ENCODE assay signal across 28 cellular contexts in the genomic region with DNA sequence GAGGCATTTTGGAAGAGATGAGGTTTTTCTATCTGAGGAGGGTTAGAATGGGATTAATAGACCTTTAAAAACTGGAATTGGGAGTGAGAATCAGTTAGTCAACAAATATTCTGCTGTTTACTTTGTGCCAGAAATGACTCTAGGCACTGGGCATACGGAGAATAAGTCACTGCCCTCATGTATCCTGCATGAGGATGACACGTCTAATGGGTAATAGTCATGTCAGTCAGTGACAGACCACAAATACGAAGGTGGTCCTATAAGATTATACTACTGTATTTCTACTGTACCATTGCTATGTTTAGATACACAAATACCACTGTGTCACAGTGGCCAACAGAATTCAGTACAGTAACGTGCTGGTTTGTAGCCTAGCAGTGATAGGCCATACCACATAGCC. TPM values are rescaled to one million over a fixed set of nuclear protein-coding genes. Genes with fewer than 3 reads are reported as not detected.
A peak's percentile ranks its signal among the peaks of the same experiment; 100 is the strongest.
DNase-seq lines count a peak whose midpoint lies in the region; ATAC-seq and TF ChIP-seq lines count a peak whose summit lies in the region.
"Had no signal": no experiment of that assay in that cellular context is flagged by ENCODE, and none has a peak within 500 bp of the region (broad histone marks: within the 10 kb centered on the region; RNA-seq: fewer than 3 reads in every experiment).

No MANE protein-coding gene starts in this region.

- no peak overlapping the region for H3K4me3 ChIP-seq in left ventricle myocardium inferior
- H3K4me3 ChIP-seq in esophagus squamous epithelium, result no peak overlapping the region
- H3K4me3 ChIP-seq: cardiac muscle cell, colonic mucosa, GM23248, prostate gland had no signal

- H3K27me3 ChIP-seq in left ventricle myocardium inferior (ENCODE audit: low read depth) (no peaks in the 10 kb centered on the region), esophagus squamous epithelium (no peaks in the 10 kb centered on the region)
- H3K27me3 ChIP-seq: BE2C, cardiac muscle cell, colonic mucosa had no signal

- H3K27ac ChIP-seq in left ventricle myocardium inferior (replicated peaks) (no peak overlapping the region), esophagus squamous epithelium (no peak overlapping the region)
- H3K27ac ChIP-seq: cardiac muscle cell, colonic mucosa, GM23248, prostate gland had no signal

- no peaks in the 10 kb centered on the region for H3K9me3 Mint-ChIP-seq in immature natural killer cell
- H3K9me3 Mint-ChIP-seq in stimulated activated naive CD8-positive, alpha-beta T cell treated with anti-CD3 and anti-CD28 coated beads, Interleukin-15, amount 100 ng/mL, for 72 hours, result no peaks in the 10 kb centered on the region
- H3K9me3 Mint-ChIP-seq: activated naive CD4-positive, alpha-beta T cell treated with anti-CD3 and anti-CD28 coated beads, Interleukin-2, amount 50 U/mL, for 72 hours had no signal

- H3K27me3 Mint-ChIP-seq in T-helper 17 cell (no peaks in the 10 kb centered on the region), immature natural killer cell (ENCODE audit: low read depth in 3 of 3) (no peaks in the 10 kb centered on the region)
- H3K27me3 Mint-ChIP-seq in stimulated activated naive CD8-positive, alpha-beta T cell treated with anti-CD3 and anti-CD28 coated beads, Interleukin-15, amount 100 ng/mL, for 72 hours, result no peaks in the 10 kb centered on the region
- H3K27me3 Mint-ChIP-seq: activated CD8-positive, alpha-beta memory T cell treated with anti-CD3 and anti-CD28 coated beads, Interleukin-2, amount 10 ng/mL, durations not matched to agents 7 days and 5 days had no signal

- H3K36me3 ChIP-seq in left ventricle myocardium inferior (no peaks in the 10 kb centered on the region), esophagus squamous epithelium (no peaks in the 10 kb centered on the region)
- H3K36me3 ChIP-seq: BE2C, cardiac muscle cell, colonic mucosa, prostate gland had no signal

- H3K4me1 Mint-ChIP-seq in T-helper 17 cell (peaks cover 38% of the 10 kb centered on the region), immature natural killer cell (peaks cover 80 to 86% of the 10 kb centered on the region in 2 donors)
- H3K4me1 Mint-ChIP-seq in stimulated activated naive CD8-positive, alpha-beta T cell treated with anti-CD3 and anti-CD28 coated beads, Interleukin-15, amount 100 ng/mL, for 72 hours, result peaks cover 47% of the 10 kb centered on the region

- 75 to 82% methylated on average over 3 to 4 of the region's 4 CpGs for WGBS in esophagus squamous epithelium, 2 donors

- DNase-seq in left ventricle myocardium superior, result no peak
- no peak for DNase-seq in left ventricle myocardium inferior
- no peak for DNase-seq in T-helper 17 cell
- no peak for DNase-seq in immature natural killer cell
- no peak for DNase-seq in stimulated activated naive CD8-positive, alpha-beta T cell treated with anti-CD3 and anti-CD28 coated beads, Interleukin-15, amount 100 ng/mL, for 72 hours
- DNase-seq in esophagus squamous epithelium (lab: John Stamatoyannopoulos, UW), result no peak
- no peak for DNase-seq in medulla oblongata (ENCODE audit: extremely low spot score)
- DNase-seq: ACHN; activated CD4-positive, alpha-beta T cell treated with anti-CD3 and anti-CD28 coated beads for 48 hours; activated CD8-positive, alpha-beta memory T cell treated with anti-CD3 and anti-CD28 coated beads, Interleukin-2, amount 10 ng/mL, durations not matched to agents 7 days and 5 days; aorta; BE2C; colonic mucosa; effector CD4-positive, alpha-beta T cell; glutamatergic neuron; GM23248; NCI-H1048; NCI-H1694; NCI-H446; NCI-H774; occipital lobe; SHP77 treated with DMSO at 0.1 percent for 48 hours; stimulated activated CD4-positive, alpha-beta T cell treated with anti-CD3 and anti-CD28 coated beads, Interleukin-4, amount 100 ng/mL, for 1 hour; trophoblast cell had no signal

- TF ChIP-seq CTCF in left ventricle myocardium inferior (IDR thresholded peaks at IDR 0.05; ENCODE audit: borderline replicate concordance), result no peak
- TF ChIP-seq CTCF in esophagus squamous epithelium (IDR thresholded peaks at IDR 0.05), result no peak

- TF ChIP-seq POLR2A in esophagus squamous epithelium (IDR thresholded peaks at IDR 0.05), result no peak

- intact Hi-C loops in left ventricle myocardium superior (cut with micrococcal nuclease), result no loop called here
- intact Hi-C loops in left ventricle myocardium inferior (cut with micrococcal nuclease), result no loop called here
- intact Hi-C loops in esophagus squamous epithelium (cut with DNase I), result no loop called here

- H3K27ac Mint-ChIP-seq in T-helper 17 cell (peak overlapping the region; percentile 75), immature natural killer cell (peak overlapping the region; percentile 29 to 84 (median 64))
- H3K27ac Mint-ChIP-seq in stimulated activated naive CD8-positive, alpha-beta T cell treated with anti-CD3 and anti-CD28 coated beads, Interleukin-15, amount 100 ng/mL, for 72 hours, result no peak overlapping the region
- H3K27ac Mint-ChIP-seq: activated CD8-positive, alpha-beta memory T cell treated with anti-CD3 and anti-CD28 coated beads, Interleukin-2, amount 10 ng/mL, durations not matched to agents 7 days and 5 days had no signal

- H3K36me3 Mint-ChIP-seq in T-helper 17 cell (ENCODE audit: low read depth) (peaks cover 3% of the 10 kb centered on the region), immature natural killer cell (no peaks in the 10 kb centered on the region)
- H3K36me3 Mint-ChIP-seq: activated naive CD4-positive, alpha-beta T cell treated with anti-CD3 and anti-CD28 coated beads, Interleukin-2, amount 50 U/mL, for 72 hours had no signal

- ATAC-seq in left ventricle myocardium superior (peak; percentile 18), T-helper 17 cell (no peak), HG02610 (IDR thresholded peaks at IDR 0.05; ENCODE audit: unreplicated experiment) (no peak)
- peak; percentile 74 for ATAC-seq in stimulated activated naive CD8-positive, alpha-beta T cell treated with anti-CD3 and anti-CD28 coated beads, Interleukin-15, amount 100 ng/mL, for 72 hours
- ATAC-seq: activated CD8-positive, alpha-beta memory T cell treated with anti-CD3 and anti-CD28 coated beads, Interleukin-2, amount 10 ng/mL, durations not matched to agents 7 days and 5 days had no signal

- H3K9me3 ChIP-seq in left ventricle myocardium inferior (replicated peaks) (no peaks in the 10 kb centered on the region), T-helper 17 cell (ENCODE audit: control insufficient read depth, low read length, poor library complexity, severe bottlenecking) (no peaks in the 10 kb centered on the region), esophagus squamous epithelium (no peaks in the 10 kb centered on the region)
- H3K9me3 ChIP-seq: BE2C, colonic mucosa, prostate gland had no signal

- H3K4me3 Mint-ChIP-seq in T-helper 17 cell (no peak overlapping the region), immature natural killer cell (peak overlapping the region in 2 of 5 donors; percentile 18 to 66)
- H3K4me3 Mint-ChIP-seq in stimulated activated naive CD8-positive, alpha-beta T cell treated with anti-CD3 and anti-CD28 coated beads, Interleukin-15, amount 100 ng/mL, for 72 hours, result no peak overlapping the region
- H3K4me3 Mint-ChIP-seq: activated CD8-positive, alpha-beta memory T cell treated with anti-CD3 and anti-CD28 coated beads, Interleukin-2, amount 10 ng/mL, durations not matched to agents 7 days and 5 days had no signal

- H3K4me1 ChIP-seq in left ventricle myocardium inferior (peaks cover 76% of the 10 kb centered on the region), esophagus squamous epithelium (peaks cover 4 to 75% (median 19%) of the 10 kb centered on the region in 3 donors)

RNA-seq across cellular contexts. Expression of gene ZFAND3, which starts 30.7 kb away (rescaled TPM):
- total RNA-seq in left ventricle myocardium superior, result 83.5 TPM
- total RNA-seq in left ventricle myocardium inferior, result 81.8 TPM
- 10 to 100 TPM; 48.6 to 61.0 TPM for total RNA-seq in T-helper 17 cell
- polyA plus RNA-seq in immature natural killer cell, result 10 to 100 TPM in 1 of 3 donors, 1 to 10 TPM in 2; 3.1 to 10.2 (median 3.9) TPM
- 10 to 100 TPM; 15.7 to 23.8 (median 20.9) TPM for total RNA-seq in esophagus squamous epithelium

Comparison
In these comparisons a context has a peak if more than half of its experiments do, and no peak if none do; other contexts are left out.
1. ATAC-seq: peak in left ventricle myocardium superior (single experiment) and stimulated activated naive CD8-positive, alpha-beta T cell treated with anti-CD3 and anti-CD28 coated beads, Interleukin-15, amount 100 ng/mL, for 72 hours (single experiment); none in T-helper 17 cell (single experiment) and HG02610 (single experiment).
2. H3K27ac Mint-ChIP-seq: peak in T-helper 17 cell (single experiment) and immature natural killer cell (6 of 6); none in stimulated activated naive CD8-positive, alpha-beta T cell treated with anti-CD3 and anti-CD28 coated beads, Interleukin-15, amount 100 ng/mL, for 72 hours (0 of 2).